9 cellular contexts compared by ENCODE assay signal in genomic region chr17:31391496-31391949, GRCh38. TPM values are rescaled to one million over a fixed set of nuclear protein-coding genes. Genes with fewer than 3 reads are reported as not detected.
A peak's percentile ranks its signal among the peaks of the same experiment; 100 is the strongest.
DNase-seq lines count a peak whose midpoint lies in the region; ATAC-seq and TF ChIP-seq lines count a peak whose summit lies in the region.
"Had no signal": no experiment of that assay in that cellular context is flagged by ENCODE, and none has a peak within 500 bp of the region (broad histone marks: within the 10 kb centered on the region; RNA-seq: fewer than 3 reads in every experiment).

RAB11FIP4 (plus strand) TSS chr17:31391675; CDS start chr17:31391853, 178 bp downstream.

- H3K9me3 ChIP-seq in esophagus squamous epithelium = no peaks in the 10 kb centered on the region

- peaks cover 5% of the 10 kb centered on the region for H3K4me1 Mint-ChIP-seq in T-helper 1 cell treated with Interleukin-12 subunit alpha and Interleukin-12 subunit beta and Interleukin-4 antibody, amounts not matched to agents 30 μg/mL and 1 μg/mL, for 36 hours (ENCODE audit: low read depth)
- peaks cover 20% of the 10 kb centered on the region for H3K4me1 Mint-ChIP-seq in nephron progenitor cell

- TF ChIP-seq CTCF in esophagus squamous epithelium (IDR thresholded peaks at IDR 0.05) (no peak), nephron progenitor cell (IDR thresholded peaks at IDR 0.05) (no peak), RWPE1 (conservative IDR thresholded peaks at IDR 0.05; ENCODE audit: low read depth) (no peak)

- H3K27ac ChIP-seq in esophagus squamous epithelium (no peak within 1 kb of the TSS), RWPE1 (no peak within 1 kb of the TSS)
- H3K27ac ChIP-seq: C4-2B had no signal

- peak; percentile 12 to 63 (median 48) for DNase-seq in NCI-H1417 (lab: John Stamatoyannopoulos, UW)
- no peak for DNase-seq in NCI-H1417 treated with DMSO at 0.1 percent for 48 hours (lab: John Stamatoyannopoulos, UW)
- DNase-seq in esophagus squamous epithelium (lab: John Stamatoyannopoulos, UW) = no peak
- peak; percentile 66 for DNase-seq in nephron progenitor cell
- no peak for DNase-seq in RWPE1 (ENCODE audit: low spot score)
- DNase-seq in MV-4-11 (lab: John Stamatoyannopoulos, UW) = no peak

- no peak within 1 kb of the TSS for H3K27ac Mint-ChIP-seq in T-helper 1 cell treated with Interleukin-12 subunit alpha and Interleukin-12 subunit beta and Interleukin-4 antibody, amounts not matched to agents 30 μg/mL and 1 μg/mL, for 36 hours
- H3K27ac Mint-ChIP-seq in nephron progenitor cell = no peak within 1 kb of the TSS

- H3K4me1 ChIP-seq in esophagus squamous epithelium = peaks cover 11 to 37% (median 15%) of the 10 kb centered on the region in 3 donors

- H3K36me3 ChIP-seq in esophagus squamous epithelium = no peaks in the 10 kb centered on the region

- TF ChIP-seq POLR2A in esophagus squamous epithelium (IDR thresholded peaks at IDR 0.05) = no peak

- POLR2A ChIA-PET in RWPE1 (lab: Yijun Ruan, JAX; ENCODE audit: low non-redundant PET) = no interaction called here

- H3K4me3 ChIP-seq in esophagus squamous epithelium = peak within 1 kb of the TSS; percentile 31 to 71 (median 44)

- intact Hi-C loops in esophagus squamous epithelium (cut with DNase I) = no loop called here

- H3K4me3 Mint-ChIP-seq in T-helper 1 cell treated with Interleukin-12 subunit alpha and Interleukin-12 subunit beta and Interleukin-4 antibody, amounts not matched to agents 30 μg/mL and 1 μg/mL, for 36 hours = peak within 1 kb of the TSS; percentile 67
- peak within 1 kb of the TSS; percentile 74 for H3K4me3 Mint-ChIP-seq in nephron progenitor cell

- WGBS in esophagus squamous epithelium, 2 donors = 0% methylated on average over 5 of the region's 69 CpGs; no CpG with 5 or more reads in 1 of the 2 donors

- peaks cover 54% of the 10 kb centered on the region for H3K27me3 Mint-ChIP-seq in T-helper 1 cell treated with Interleukin-12 subunit alpha and Interleukin-12 subunit beta and Interleukin-4 antibody, amounts not matched to agents 30 μg/mL and 1 μg/mL, for 36 hours (ENCODE audit: low read depth)
- H3K27me3 Mint-ChIP-seq in nephron progenitor cell (ENCODE audit: low read depth, poor library complexity) = peaks cover 75% of the 10 kb centered on the region

- H3K9me3 Mint-ChIP-seq in T-helper 1 cell treated with Interleukin-12 subunit alpha and Interleukin-12 subunit beta and Interleukin-4 antibody, amounts not matched to agents 30 μg/mL and 1 μg/mL, for 36 hours = no peaks in the 10 kb centered on the region
- no peaks in the 10 kb centered on the region for H3K9me3 Mint-ChIP-seq in nephron progenitor cell

- ATAC-seq in GM19452 (IDR thresholded peaks at IDR 0.05; ENCODE audit: unreplicated experiment) = no peak

- no peaks in the 10 kb centered on the region for H3K36me3 Mint-ChIP-seq in T-helper 1 cell treated with Interleukin-12 subunit alpha and Interleukin-12 subunit beta and Interleukin-4 antibody, amounts not matched to agents 30 μg/mL and 1 μg/mL, for 36 hours (ENCODE audit: low read depth)
- no peaks in the 10 kb centered on the region for H3K36me3 Mint-ChIP-seq in nephron progenitor cell (ENCODE audit: low read depth)

- CTCF ChIA-PET in RWPE1 (lab: Yijun Ruan, JAX) = no interaction called here

- H3K27me3 ChIP-seq in esophagus squamous epithelium = peaks cover 0 to 70% (median 6%) of the 10 kb centered on the region in 4 donors

RNA-seq across cellular contexts. Expression of gene RAB11FIP4, which starts in this region (rescaled TPM):
- total RNA-seq in esophagus squamous epithelium = 10 to 100 TPM in 3 of 4 donors, 1 to 10 TPM in 1; 9.9 to 23.6 (median 16.1) TPM

Comparison
In these comparisons a context has a peak if more than half of its experiments do, and no peak if none do; other contexts are left out.
1. DNase-seq: peak in NCI-H1417 (3 of 3) and nephron progenitor cell (single experiment); none in NCI-H1417 treated with DMSO at 0.1 percent for 48 hours (single experiment), esophagus squamous epithelium (single experiment), RWPE1 (single experiment) and MV-4-11 (single experiment).